8 cellular contexts compared by ENCODE assay signal in the genomic region with DNA sequence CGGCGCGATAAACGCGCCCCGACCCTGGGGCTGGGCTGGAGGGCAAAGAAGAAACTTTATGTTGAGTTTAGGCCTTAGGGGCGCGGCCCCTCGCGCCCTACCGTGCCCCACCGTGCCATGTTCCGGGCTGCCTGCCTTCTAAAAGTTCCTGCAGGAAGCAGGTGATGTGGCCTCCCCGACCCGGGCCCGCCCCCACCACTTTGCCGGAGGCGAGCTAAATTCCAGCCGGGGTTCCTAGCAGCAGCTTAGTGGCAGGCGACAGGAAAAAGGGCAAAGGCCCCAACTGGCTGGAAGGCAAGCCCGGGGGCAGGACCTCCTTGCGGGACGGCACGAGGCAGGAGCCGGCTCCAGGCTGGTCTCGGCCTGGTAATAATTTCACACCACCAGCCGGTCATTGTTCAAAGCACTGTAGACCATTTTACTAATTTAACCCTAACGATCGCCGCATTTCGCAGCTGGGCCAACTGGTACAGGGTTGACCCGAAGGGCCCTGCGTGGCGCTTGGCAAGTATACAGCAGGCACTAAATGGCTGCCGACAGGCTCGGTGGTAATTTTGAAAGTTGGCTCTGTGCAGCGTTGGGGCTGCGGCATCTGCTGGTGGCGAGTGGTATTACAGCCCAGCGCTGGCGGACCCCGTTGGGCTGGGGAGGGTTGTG. TPM values are rescaled to one million over a fixed set of nuclear protein-coding genes. Genes with fewer than 3 reads are reported as not detected.
A peak's percentile ranks its signal among the peaks of the same experiment; 100 is the strongest.
DNase-seq lines count a peak whose midpoint lies in the region; ATAC-seq lines count a peak whose summit lies in the region.

No MANE protein-coding gene starts in this region.

- H3K9me3 Mint-ChIP-seq in CD4-positive, CD25-positive, alpha-beta regulatory T cell: peaks cover 0 to 3% (median 0%) of the 10 kb centered on the region in 7 donors

- DNase-seq in CD4-positive, CD25-positive, alpha-beta regulatory T cell: peak; percentile 68 to 86 (median 82)
- DNase-seq in NCI-H2171 treated with DMSO at 0.1 percent for 48 hours (lab: John Stamatoyannopoulos, UW): peak; percentile 63
- DNase-seq in activated CD4-positive, alpha-beta T cell treated with anti-CD3 and anti-CD28 coated beads, Interleukin-2, amount 50 U/mL, for 4 hours: peak; percentile 81 to 84
- peak; percentile 90 for DNase-seq in ecto neural progenitor cell (ENCODE audit: low spot score)
- DNase-seq in medulla oblongata (ENCODE audit: extremely low spot score): peak; percentile 58
- DNase-seq in stimulated activated CD8-positive, alpha-beta memory T cell treated with anti-CD3 and anti-CD28 coated beads, Interleukin-12 subunit alpha, Interleukin-12 subunit beta, amount 100 ng/mL, for 1 hour (ENCODE audit: low read depth): peak; percentile 73

- peaks cover 5% of the 10 kb centered on the region for H3K27me3 Mint-ChIP-seq in CD4-positive, CD25-positive, alpha-beta regulatory T cell

- peak; percentile 27 to 35 for ATAC-seq in CD4-positive, CD25-positive, alpha-beta regulatory T cell (ENCODE audit: low read depth in 2 of 2)
- ATAC-seq in GM21737 (IDR thresholded peaks at IDR 0.05; ENCODE audit: unreplicated experiment): peak; percentile 25
- ATAC-seq in GM18870 (IDR thresholded peaks at IDR 0.05; ENCODE audit: unreplicated experiment): no peak

- no peaks in the 10 kb centered on the region for H3K9me3 ChIP-seq in CD4-positive, CD25-positive, alpha-beta regulatory T cell (ENCODE audit: control insufficient read depth in 2 of 2, low read length in 2 of 2)

- H3K4me3 ChIP-seq in CD4-positive, CD25-positive, alpha-beta regulatory T cell (ENCODE audit: low read depth, low read length): peak overlapping the region; percentile 55

- H3K36me3 Mint-ChIP-seq in CD4-positive, CD25-positive, alpha-beta regulatory T cell: peaks cover 25% of the 10 kb centered on the region

- H3K4me1 ChIP-seq in CD4-positive, CD25-positive, alpha-beta regulatory T cell (ENCODE audit: control insufficient read depth, insufficient read depth, low read length, poor library complexity, severe bottlenecking): peaks cover 45% of the 10 kb centered on the region

- H3K4me1 Mint-ChIP-seq in CD4-positive, CD25-positive, alpha-beta regulatory T cell: peaks cover 12 to 37% (median 22%) of the 10 kb centered on the region in 4 donors

- no peaks in the 10 kb centered on the region for H3K27me3 ChIP-seq in CD4-positive, CD25-positive, alpha-beta regulatory T cell (ENCODE audit: control insufficient read depth, insufficient read depth, low read length)

- peak overlapping the region; percentile 85 to 92 (median 88) for H3K4me3 Mint-ChIP-seq in CD4-positive, CD25-positive, alpha-beta regulatory T cell

- peak overlapping the region; percentile 94 to 99 (median 94) for H3K27ac Mint-ChIP-seq in CD4-positive, CD25-positive, alpha-beta regulatory T cell

- peaks cover 5% of the 10 kb centered on the region for H3K36me3 ChIP-seq in CD4-positive, CD25-positive, alpha-beta regulatory T cell (ENCODE audit: control insufficient read depth, insufficient read depth, low read length)

- H3K27ac ChIP-seq in CD4-positive, CD25-positive, alpha-beta regulatory T cell (ENCODE audit: insufficient read depth, low read length, poor library complexity, severe bottlenecking): peak overlapping the region; percentile 82

RNA-seq across cellular contexts. Expression of a gene that starts 0.9 kb away (rescaled TPM):
- total RNA-seq in CD4-positive, CD25-positive, alpha-beta regulatory T cell: 466 TPM
- 10 to 100 TPM; 25.9 to 35.6 (median 31.0) TPM for polyA plus RNA-seq in CD4-positive, CD25-positive, alpha-beta regulatory T cell
